11 cellular contexts compared by ENCODE assay signal in genomic region chr3:111904376-111905241, GRCh38. TPM values are rescaled to one million over a fixed set of nuclear protein-coding genes. Genes with fewer than 3 reads are reported as not detected.
A peak's percentile ranks its signal among the peaks of the same experiment; 100 is the strongest.
DNase-seq lines count a peak whose midpoint lies in the region; ATAC-seq and TF ChIP-seq lines count a peak whose summit lies in the region.
"Had no signal": no experiment of that assay in that cellular context is flagged by ENCODE, and none has a peak within 500 bp of the region (broad histone marks: within the 10 kb centered on the region; RNA-seq: fewer than 3 reads in every experiment).

No MANE protein-coding gene starts in this region.

- in situ Hi-C loops in astrocyte of the spinal cord (cut with HindIII; ENCODE audit: low sequenced_read_pairs): no loop called here

- no peak for DNase-seq in natural killer cell treated with Interleukin-12 subunit alpha and Interleukin-12 subunit beta and Interleukin-15 and Interleukin-18, amount 100 ng/mL, for 72 hours (ENCODE audit: low spot score)
- DNase-seq in natural killer cell (no peak), astrocyte of the spinal cord (ENCODE audit: low read depth, low spot score) (peak; percentile 87), kidney glomerular epithelial cell (lab: John Stamatoyannopoulos, UW) (peak; percentile 99), cortex of kidney (lab: John Stamatoyannopoulos, UW) (no peak), caudate nucleus (lab: John Stamatoyannopoulos, UW) (no peak), posterior cingulate gyrus (no peak)

- ATAC-seq in natural killer cell treated with Interleukin-12 subunit alpha and Interleukin-12 subunit beta and Interleukin-15 and Interleukin-18, amount 100 ng/mL, for 72 hours: peak; percentile 70 to 81
- ATAC-seq in natural killer cell: no peak
- no peak for ATAC-seq in HG02610 (IDR thresholded peaks at IDR 0.05; ENCODE audit: unreplicated experiment)

- no peaks in the 10 kb centered on the region for H3K36me3 Mint-ChIP-seq in natural killer cell treated with Interleukin-12 subunit alpha and Interleukin-12 subunit beta and Interleukin-15 and Interleukin-18, amount 100 ng/mL, for 72 hours
- no peaks in the 10 kb centered on the region for H3K36me3 Mint-ChIP-seq in natural killer cell

- H3K27ac Mint-ChIP-seq in natural killer cell treated with Interleukin-12 subunit alpha and Interleukin-12 subunit beta and Interleukin-15 and Interleukin-18, amount 100 ng/mL, for 72 hours: peak overlapping the region in 1 of 2 donors; percentile 83
- peak overlapping the region in 1 of 2 donors; percentile 7 for H3K27ac Mint-ChIP-seq in natural killer cell
- H3K27ac Mint-ChIP-seq: nephron had no signal

- no peak for TF ChIP-seq CTCF in natural killer cell (IDR thresholded peaks at IDR 0.05)
- TF ChIP-seq CTCF in astrocyte of the spinal cord (IDR thresholded peaks at IDR 0.05; ENCODE audit: low read depth, low read length): no peak

- intact Hi-C loops in natural killer cell (cut with micrococcal nuclease): no loop called here
- intact Hi-C loops in posterior cingulate gyrus (cut with DNase I): no loop called here

- H3K27me3 Mint-ChIP-seq in natural killer cell treated with Interleukin-12 subunit alpha and Interleukin-12 subunit beta and Interleukin-15 and Interleukin-18, amount 100 ng/mL, for 72 hours: no peaks in the 10 kb centered on the region
- no peaks in the 10 kb centered on the region for H3K27me3 Mint-ChIP-seq in natural killer cell (ENCODE audit: low read depth in 2 of 2)
- H3K27me3 Mint-ChIP-seq: central memory CD8-positive, alpha-beta T cell had no signal

- peaks cover 20 to 21% of the 10 kb centered on the region in 2 donors for H3K4me1 Mint-ChIP-seq in natural killer cell treated with Interleukin-12 subunit alpha and Interleukin-12 subunit beta and Interleukin-15 and Interleukin-18, amount 100 ng/mL, for 72 hours (ENCODE audit: low read depth in 2 of 2)
- peaks cover 23 to 46% of the 10 kb centered on the region in 2 donors for H3K4me1 Mint-ChIP-seq in natural killer cell

- no peak overlapping the region for H3K4me3 ChIP-seq in astrocyte of the spinal cord (ENCODE audit: low read depth, low read length)
- H3K4me3 ChIP-seq: BLaER1 treated with 17β-estradiol and CSF1 and Interleukin-3, amounts not matched to agents 10 nM and 100 nM had no signal

- no peaks in the 10 kb centered on the region for H3K9me3 Mint-ChIP-seq in natural killer cell treated with Interleukin-12 subunit alpha and Interleukin-12 subunit beta and Interleukin-15 and Interleukin-18, amount 100 ng/mL, for 72 hours
- no peaks in the 10 kb centered on the region for H3K9me3 Mint-ChIP-seq in natural killer cell
- H3K9me3 Mint-ChIP-seq: central memory CD8-positive, alpha-beta T cell had no signal

- no peak overlapping the region for H3K4me3 Mint-ChIP-seq in natural killer cell treated with Interleukin-12 subunit alpha and Interleukin-12 subunit beta and Interleukin-15 and Interleukin-18, amount 100 ng/mL, for 72 hours
- H3K4me3 Mint-ChIP-seq in natural killer cell: no peak overlapping the region
- H3K4me3 Mint-ChIP-seq: central memory CD8-positive, alpha-beta T cell; nephron had no signal

- no peak overlapping the region for H3K27ac ChIP-seq in caudate nucleus (ENCODE audit: low read depth, low read length)

RNA-seq across cellular contexts. Expression of gene PHLDB2, which starts 45.5 kb away (rescaled TPM):
- 10 to 100 TPM; 12.2 to 13.6 TPM for total RNA-seq in natural killer cell treated with Interleukin-12 subunit alpha and Interleukin-12 subunit beta and Interleukin-15 and Interleukin-18, amount 100 ng/mL, for 72 hours
- total RNA-seq in natural killer cell: 10 to 100 TPM; 63.3 to 93.4 (median 64.0) TPM

Comparison
In these comparisons a context has a peak if more than half of its experiments do, and no peak if none do; other contexts are left out.
1. ATAC-seq: peak in natural killer cell treated with Interleukin-12 subunit alpha and Interleukin-12 subunit beta and Interleukin-15 and Interleukin-18, amount 100 ng/mL, for 72 hours (2 of 2); none in natural killer cell (0 of 3) and HG02610 (single experiment).
2. RNA of gene PHLDB2, which starts 45.5 kb away (total RNA-seq): 63.3 to 93.4 TPM in natural killer cell; 12.2 to 13.6 TPM in natural killer cell treated with Interleukin-12 subunit alpha and Interleukin-12 subunit beta and Interleukin-15 and Interleukin-18, amount 100 ng/mL, for 72 hours; every median in the first group is over 4 times any median in the second.
3. DNase-seq: peak in astrocyte of the spinal cord (single experiment) and kidney glomerular epithelial cell (single experiment); none in natural killer cell treated with Interleukin-12 subunit alpha and Interleukin-12 subunit beta and Interleukin-15 and Interleukin-18, amount 100 ng/mL, for 72 hours (single experiment), natural killer cell (single experiment), cortex of kidney (single experiment), caudate nucleus (0 of 61) and posterior cingulate gyrus (0 of 10).